ENCODE assay signal across 31 cellular contexts in genomic region chr7:131721660-131722059, GRCh38.
"Had no signal": no experiment of that assay in that cellular context is flagged by ENCODE, and none has a peak within 500 bp of the region (broad histone marks: within the 10 kb centered on the region; RNA-seq: fewer than 3 reads in every experiment).

No MANE protein-coding gene starts in this region.

- H3K9ac ChIP-seq: KMS-11 had no signal

- H3K4me1 ChIP-seq: adrenal gland, body of pancreas, breast epithelium, SJSA1 had no signal

- H3K9me3 ChIP-seq: adrenal gland, body of pancreas, breast epithelium, SJSA1 had no signal

- DNase-seq: activated B cell treated with CpG ODN at 0.5 μM for 24 hours; activated CD4-positive, alpha-beta memory T cell treated with anti-CD3 and anti-CD28 coated beads for 36 hours; activated CD4-positive, alpha-beta T cell treated with anti-CD3 and anti-CD28 coated beads for 4 hours; activated CD4-positive, alpha-beta T cell treated with anti-CD3 and anti-CD28 coated beads, Interleukin-2, amount 50 U/mL, for 1 hour; activated CD4-positive, CD25-positive, alpha-beta regulatory T cell treated with anti-CD3 and anti-CD28 coated beads, Interleukin-2, amount 50 U/mL, for 72 hours; activated CD8-positive, alpha-beta memory T cell treated with anti-CD3 and anti-CD28 coated beads, Interleukin-2, amount 50 U/mL, for 4 hours; activated gamma-delta T cell treated with Interleukin-2 at 50 U/mL for 16 hours; activated naive CD4-positive, alpha-beta T cell treated with anti-CD3 and anti-CD28 coated beads for 36 hours; activated T-cell treated with anti-CD3 and anti-CD28 coated beads for 4 hours; activated T-cell treated with anti-CD3 and anti-CD28 coated beads, Interleukin-2, amount 50 U/mL, for 4 hours; adrenal gland; body of pancreas; MM.1S; MV-4-11; NCI-H1092; NCI-H146; NCI-H187; NCI-H2029 treated with DMSO at 0.1 percent for 48 hours; NCI-H2107; NCI-H2171; NCI-H510A; NCI-H526; NCI-H748 treated with DMSO at 0.1 percent for 48 hours; OCI-M1; SHP77; T1000 had no signal

- H3K4me3 ChIP-seq: adrenal gland, body of pancreas, breast epithelium, SJSA1 had no signal

- H3K4me2 ChIP-seq: KMS-11 had no signal

- H3K27ac ChIP-seq: adrenal gland, body of pancreas, breast epithelium, KMS-11, SJSA1, VCaP had no signal

- H3K27me3 ChIP-seq: adrenal gland, body of pancreas, breast epithelium had no signal

- FAIRE-seq: astrocyte had no signal

- H3K36me3 ChIP-seq: adrenal gland, breast epithelium, SJSA1 had no signal
